16 cellular contexts compared by ENCODE assay signal in the genomic region with DNA sequence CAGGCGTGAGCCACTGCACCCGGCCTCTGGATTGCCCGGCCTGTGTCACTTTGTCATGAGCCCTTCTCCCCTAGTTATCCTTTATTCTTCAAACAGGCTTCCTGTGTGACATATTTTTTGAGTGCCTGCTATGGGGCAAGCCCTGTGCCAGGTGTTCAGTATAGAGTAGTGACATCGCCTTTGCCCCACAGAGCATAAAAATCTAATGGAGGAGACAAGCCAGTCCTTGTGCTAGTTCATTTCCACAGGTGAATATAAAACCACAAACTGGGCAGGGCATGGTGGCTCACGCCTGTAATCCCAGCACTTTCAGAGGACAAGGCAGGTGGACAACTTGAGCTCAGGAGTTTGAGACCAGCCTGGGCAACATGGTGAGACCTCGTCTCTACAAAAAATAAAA. TPM values are rescaled to one million over a fixed set of nuclear protein-coding genes. Genes with fewer than 3 reads are reported as not detected.
DNase-seq lines count a peak whose midpoint lies in the region; ATAC-seq and TF ChIP-seq lines count a peak whose summit lies in the region.
"Had no signal": no experiment of that assay in that cellular context is flagged by ENCODE, and none has a peak within 500 bp of the region (broad histone marks: within the 10 kb centered on the region; RNA-seq: fewer than 3 reads in every experiment).

No MANE protein-coding gene starts in this region.

- H3K36me3 ChIP-seq in esophagus muscularis mucosa (peaks cover 0 to 3% (median under 1%) of the 10 kb centered on the region in 4 donors), stomach smooth muscle (ENCODE audit: control insufficient read depth in 2 of 2, insufficient read depth in 2 of 2, low read length in 2 of 2) (peaks cover 0 to 5% of the 10 kb centered on the region in 2 donors)

- H3K9me3 Mint-ChIP-seq in activated naive CD4-positive, alpha-beta T cell treated with anti-CD3 and anti-CD28 coated beads, Interleukin-2, amount 50 U/mL, for 24 hours = no peaks in the 10 kb centered on the region
- H3K9me3 Mint-ChIP-seq in T-cell (no peaks in the 10 kb centered on the region), natural killer cell (no peaks in the 10 kb centered on the region)

- TF ChIP-seq CTCF in esophagus muscularis mucosa (IDR thresholded peaks at IDR 0.05) (no peak), natural killer cell (IDR thresholded peaks at IDR 0.05) (no peak)

- H3K9me3 ChIP-seq in esophagus muscularis mucosa (no peaks in the 10 kb centered on the region), stomach smooth muscle (ENCODE audit: control insufficient read depth in 2 of 2, low read length in 2 of 2) (no peaks in the 10 kb centered on the region)
- H3K9me3 ChIP-seq: neutrophil had no signal

- H3K4me1 ChIP-seq in esophagus muscularis mucosa (peaks cover 29 to 81% (median 68%) of the 10 kb centered on the region in 4 donors), stomach smooth muscle (ENCODE audit: control insufficient read depth, insufficient read depth, low read length) (peaks cover 51% of the 10 kb centered on the region)

- no peak for TF ChIP-seq EP300 in esophagus muscularis mucosa (IDR thresholded peaks at IDR 0.05)

- peaks cover 12% of the 10 kb centered on the region for H3K36me3 Mint-ChIP-seq in activated naive CD4-positive, alpha-beta T cell treated with anti-CD3 and anti-CD28 coated beads, Interleukin-2, amount 50 U/mL, for 24 hours
- peaks cover 16% of the 10 kb centered on the region for H3K36me3 Mint-ChIP-seq in T-cell
- H3K36me3 Mint-ChIP-seq in natural killer cell = no peaks in the 10 kb centered on the region

- 96% methylated on average over 6 of the region's 6 CpGs for WGBS in esophagus muscularis mucosa

- no peaks in the 10 kb centered on the region for H3K27me3 ChIP-seq in esophagus muscularis mucosa
- no peaks in the 10 kb centered on the region for H3K27me3 ChIP-seq in stomach smooth muscle (ENCODE audit: control insufficient read depth in 1 of 2, insufficient read depth in 2 of 2, low read length in 2 of 2)
- H3K27me3 ChIP-seq: foreskin keratinocyte, neutrophil had no signal

- intact Hi-C loops in esophagus muscularis mucosa (cut with DNase I) = no loop called here
- intact Hi-C loops in natural killer cell (cut with micrococcal nuclease) = no loop called here
- intact Hi-C loops in left ventricle myocardium superior (cut with micrococcal nuclease) = no loop called here

- CTCF ChIA-PET in T-cell (lab: Charles Lee) = interaction anchor here (0.6 to 2.7 kb wide), 9 partner anchors 11 to 571 kb away, joined by 3 to 32 read pairs (median 4); partner anchors contain the start of gene ZC3H4 (in 1 of the 2)

- H3K9ac ChIP-seq in stomach smooth muscle (ENCODE audit: low read length in 2 of 2) = no peak overlapping the region

- H3K4me3 ChIP-seq in esophagus muscularis mucosa (no peak overlapping the region), stomach smooth muscle (ENCODE audit: low read length in 2 of 2) (no peak overlapping the region)

- no peaks in the 10 kb centered on the region for H3K27me3 Mint-ChIP-seq in activated naive CD4-positive, alpha-beta T cell treated with anti-CD3 and anti-CD28 coated beads, Interleukin-2, amount 50 U/mL, for 24 hours
- H3K27me3 Mint-ChIP-seq in T-cell (no peaks in the 10 kb centered on the region), natural killer cell (ENCODE audit: low read depth in 2 of 2) (no peaks in the 10 kb centered on the region)

- H3K27ac ChIP-seq in esophagus muscularis mucosa (replicated peaks in 1 of 4) = peak overlapping the region; percentile 74 to 83 (median 80)
- peak overlapping the region; percentile 77 for H3K27ac ChIP-seq in stomach smooth muscle (ENCODE audit: low read length)
- H3K27ac ChIP-seq: foreskin keratinocyte, neutrophil had no signal

- peaks cover 79% of the 10 kb centered on the region for H3K4me1 Mint-ChIP-seq in activated naive CD4-positive, alpha-beta T cell treated with anti-CD3 and anti-CD28 coated beads, Interleukin-2, amount 50 U/mL, for 24 hours
- peaks cover 79 to 83% (median 79%) of the 10 kb centered on the region in 3 donors for H3K4me1 Mint-ChIP-seq in T-cell
- peaks cover 10 to 24% of the 10 kb centered on the region in 2 donors for H3K4me1 Mint-ChIP-seq in natural killer cell

- no peak for DNase-seq in activated naive CD4-positive, alpha-beta T cell treated with Interleukin-2 at 50 U/mL for 16 hours
- peak in 6 of 34 experiments; percentile 3 to 21 (median 10) for DNase-seq in T-cell
- no peak for DNase-seq in esophagus muscularis mucosa (ENCODE audit: extremely low spot score)
- DNase-seq in activated effector memory CD4-positive, alpha-beta T cell treated with anti-CD3 and anti-CD28 coated beads, Interleukin-2, amount 50 U/mL, for 16 hours = no peak
- DNase-seq in natural killer cell = no peak
- DNase-seq in left ventricle myocardium superior = no peak
- DNase-seq: activated CD4-positive, alpha-beta T cell treated with anti-CD3 and anti-CD28 coated beads, Interleukin-2, amount 50 U/mL, for 4 hours; DMS153; foreskin keratinocyte; NCI-H2081; NCI-H526 treated with DMSO at 0.1 percent for 48 hours; stimulated activated CD4-positive, alpha-beta T cell treated with anti-CD3 and anti-CD28 coated beads, Interleukin-4, amount 100 ng/mL, for 1 hour had no signal

- H3K27ac Mint-ChIP-seq in activated naive CD4-positive, alpha-beta T cell treated with anti-CD3 and anti-CD28 coated beads, Interleukin-2, amount 50 U/mL, for 24 hours = peak overlapping the region; percentile 96
- H3K27ac Mint-ChIP-seq in T-cell (peak overlapping the region; percentile 97 to 98), natural killer cell (peak overlapping the region in 1 of 2 donors; percentile 31)

- no peak for ATAC-seq in T-cell (replicated peaks in 1 of 4)
- ATAC-seq in natural killer cell = no peak
- ATAC-seq in left ventricle myocardium superior = no peak
- ATAC-seq: foreskin keratinocyte, sciatic nerve had no signal

- POLR2A ChIA-PET in T-cell (lab: Charles Lee) = interaction anchor here in 1 of 2 donors (0.6 to 1.2 kb wide), 2 partner anchors 38 to 42 kb away, joined by 3 to 6 read pairs; no protein-coding TSS in a partner anchor

- TF ChIP-seq POLR2A in esophagus muscularis mucosa (IDR thresholded peaks at IDR 0.05; ENCODE audit: low read depth) = no peak

- peak overlapping the region; percentile 27 for H3K4me3 Mint-ChIP-seq in activated naive CD4-positive, alpha-beta T cell treated with anti-CD3 and anti-CD28 coated beads, Interleukin-2, amount 50 U/mL, for 24 hours
- H3K4me3 Mint-ChIP-seq in T-cell (peak overlapping the region in 2 of 3 donors; percentile 17 to 73), natural killer cell (no peak overlapping the region)

RNA-seq across cellular contexts. Expression of gene BBC3, which starts 43.2 kb away (rescaled TPM):
- total RNA-seq in T-cell (10 to 100 TPM; 20.0 to 48.6 (median 39.2) TPM), esophagus muscularis mucosa (10 to 100 TPM in 2 of 4 donors, 1 to 10 TPM in 2; 5.0 to 21.3 (median 11.5) TPM), natural killer cell (10 to 100 TPM; 39.9 to 45.1 (median 43.9) TPM), left ventricle myocardium superior (5.1 TPM)

RNA-seq across cellular contexts. Expression of gene SAE1, which starts 57.2 kb away (rescaled TPM):
- total RNA-seq in T-cell (10 to 100 TPM; 42.6 to 54.9 (median 44.0) TPM), esophagus muscularis mucosa (100 to 1,000 TPM; 130 to 143 (median 136) TPM), natural killer cell (10 to 100 TPM; 42.5 to 49.3 (median 46.0) TPM), left ventricle myocardium superior (41.9 TPM)
